Comparison of ENCODE assay signal across 16 cellular contexts in the genomic region with DNA sequence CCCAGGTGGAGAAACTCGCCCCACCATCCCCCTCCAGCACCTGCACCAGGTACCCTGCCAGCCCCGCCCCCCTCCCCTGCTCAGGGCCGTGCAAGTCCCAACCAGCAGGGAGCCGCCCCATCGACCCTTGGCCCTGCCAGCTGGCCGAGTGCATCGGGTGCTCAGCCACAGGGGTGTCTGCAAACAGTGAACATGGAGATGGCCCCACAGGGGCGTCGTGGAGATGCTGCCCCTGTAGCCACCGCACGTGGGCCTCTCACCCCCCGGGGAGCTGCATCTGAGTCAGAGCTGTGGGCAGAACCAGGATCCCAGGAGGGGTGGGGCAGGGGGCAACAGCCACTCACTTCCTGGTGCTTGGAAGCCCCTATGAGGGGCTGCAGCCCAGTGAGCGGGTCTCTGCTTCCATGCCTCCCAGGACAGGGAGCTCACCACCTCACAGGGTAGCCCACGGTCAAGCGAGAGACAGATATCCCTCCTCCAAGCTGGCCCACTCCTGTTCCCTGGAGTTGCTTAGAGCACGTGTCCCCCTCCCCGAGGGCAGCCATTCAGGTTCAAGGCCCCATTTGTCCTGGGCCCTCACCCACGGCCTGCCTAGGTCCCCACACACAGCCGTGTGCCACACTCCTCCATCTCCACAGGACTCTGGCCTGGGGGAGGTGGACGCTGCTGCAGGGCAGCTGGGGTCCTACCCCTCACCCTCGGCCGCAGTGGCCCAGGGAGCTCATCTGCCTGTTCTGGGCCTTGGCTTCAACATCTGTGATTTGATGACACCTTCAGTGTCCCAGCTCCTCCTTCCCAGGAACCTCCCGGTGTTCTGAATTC. TPM values are rescaled to one million over a fixed set of nuclear protein-coding genes. Genes with fewer than 3 reads are reported as not detected.
DNase-seq lines count a peak whose midpoint lies in the region; ATAC-seq, FAIRE-seq and TF ChIP-seq lines count a peak whose summit lies in the region.
"Had no signal": no experiment of that assay in that cellular context is flagged by ENCODE, and none has a peak within 500 bp of the region (broad histone marks: within the 10 kb centered on the region; RNA-seq: fewer than 3 reads in every experiment).

No MANE protein-coding gene starts in this region.

- intact Hi-C loops in left ventricle myocardium inferior (cut with micrococcal nuclease) (no loop called here), cardiac septum (cut with DNase I) (no loop called here), left colon (cut with DNase I, micrococcal nuclease) (no loop called here)

- H3K4me1 ChIP-seq in left ventricle myocardium inferior, result peaks cover 26% of the 10 kb centered on the region

- DNase-seq in left ventricle myocardium inferior (no peak), cardiac septum (ENCODE audit: low spot score) (no peak), NCI-H510A treated with DMSO at 0.1 percent for 48 hours (lab: John Stamatoyannopoulos, UW) (peak; percentile 77), left colon (peak; percentile 57 to 78), urothelium cell line (ENCODE audit: low spot score) (peak; percentile 44), foreskin fibroblast (no peak)
- DNase-seq: activated naive CD8-positive, alpha-beta T cell treated with anti-CD3 and anti-CD28 coated beads, Interleukin-2, amount 50 U/mL, for 24 hours; activated T-cell treated with anti-CD3 and anti-CD28 coated beads for 4 hours; GOT3; NCI-H1092 had no signal

- peak overlapping the region; percentile 90 for H3K27ac ChIP-seq in left ventricle myocardium inferior (replicated peaks)

- peaks cover 26% of the 10 kb centered on the region for H3K27me3 ChIP-seq in left ventricle myocardium inferior (ENCODE audit: low read depth)

- H3K36me3 ChIP-seq in left ventricle myocardium inferior, result no peaks in the 10 kb centered on the region

- no peak for FAIRE-seq in urothelium cell line (lab: Jason Lieb, UNC)
- FAIRE-seq: colon, GM12891 had no signal

- peaks cover 9% of the 10 kb centered on the region for H3K9me3 ChIP-seq in left ventricle myocardium inferior (replicated peaks)

- H3K4me3 ChIP-seq in left ventricle myocardium inferior, result no peak overlapping the region
- H3K4me3 ChIP-seq in foreskin fibroblast (ENCODE audit: low read depth in 1 of 2, low read length in 2 of 2), result no peak overlapping the region

- TF ChIP-seq CTCF in left ventricle myocardium inferior (IDR thresholded peaks at IDR 0.05; ENCODE audit: borderline replicate concordance), result no peak
- no peak for TF ChIP-seq CTCF in foreskin fibroblast (IDR thresholded peaks at IDR 0.05; ENCODE audit: low read depth, low read length)

- ATAC-seq in left colon, result peak; percentile 60
- no peak for ATAC-seq in GM18858 (IDR thresholded peaks at IDR 0.05; ENCODE audit: unreplicated experiment)
- ATAC-seq in GM21825 (IDR thresholded peaks at IDR 0.05; ENCODE audit: unreplicated experiment), result no peak
- ATAC-seq: activated CD4-positive, CD25-positive, alpha-beta regulatory T cell treated with anti-CD3 and anti-CD28 coated beads, Interleukin-2, amount 50 U/mL, for 24 hours; activated naive CD8-positive, alpha-beta T cell treated with anti-CD3 and anti-CD28 coated beads, Interleukin-2, amount 50 U/mL, for 24 hours had no signal

RNA-seq across cellular contexts. Expression of gene MAB21L4, which starts 1.1 kb away (rescaled TPM):
- total RNA-seq in left ventricle myocardium inferior (not detected), cardiac septum (not detected), left colon (10 to 100 TPM in 1 of 2 donors, 1 to 10 TPM in 1; 4.5 to 11.8 TPM)
- total RNA-seq: fibroblast of lung had no signal

RNA-seq across cellular contexts. Expression of gene CROCC2, which starts 9.1 kb away (rescaled TPM):
- total RNA-seq in left ventricle myocardium inferior (not detected), cardiac septum (not detected), left colon (under 1 TPM in 1 of 2 donors, not detected in 1; 0.06 TPM)

RNA-seq across cellular contexts. Expression of gene AGXT, which starts 28.5 kb away (rescaled TPM):
- total RNA-seq in left ventricle myocardium inferior (not detected), cardiac septum (not detected), left colon (1 to 10 TPM in 1 of 2 donors, under 1 TPM in 1; 0.59 to 3.0 TPM)
- total RNA-seq: fibroblast of lung had no signal

Comparison
In these comparisons a context has a peak if more than half of its experiments do, and no peak if none do; other contexts are left out.
1. DNase-seq: peak in NCI-H510A treated with DMSO at 0.1 percent for 48 hours (single experiment), left colon (2 of 2) and urothelium cell line (single experiment); none in left ventricle myocardium inferior (single experiment), cardiac septum (single experiment) and foreskin fibroblast (0 of 2).